Comparison of ENCODE assay signal across 30 cellular contexts in the genomic region with DNA sequence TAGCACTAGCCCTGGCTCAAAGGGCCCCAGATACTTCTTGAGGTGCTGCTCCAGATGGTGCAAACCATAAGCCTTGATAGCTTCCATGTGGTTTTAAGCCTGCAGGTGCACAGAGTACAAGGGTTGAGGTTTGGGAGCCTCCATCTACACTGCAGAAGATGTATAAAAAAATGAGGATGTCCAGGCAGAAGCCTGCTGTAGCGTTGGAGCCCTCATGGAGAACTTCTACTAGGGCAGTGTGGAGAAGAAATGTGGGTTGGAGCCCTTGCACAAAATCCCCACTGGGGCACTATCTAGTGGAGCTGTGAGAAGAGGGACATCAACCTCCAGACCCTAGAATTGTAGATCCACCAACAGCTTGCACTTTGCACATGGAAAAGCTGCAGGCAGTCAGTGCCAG.
"Had no signal": no experiment of that assay in that cellular context is flagged by ENCODE, and none has a peak within 500 bp of the region (broad histone marks: within the 10 kb centered on the region; RNA-seq: fewer than 3 reads in every experiment).

No MANE protein-coding gene starts in this region.

- H3K27me3 Mint-ChIP-seq: progenitor cell of endocrine pancreas had no signal

- H3K9ac ChIP-seq: parathyroid adenoma had no signal

- ATAC-seq: naive thymus-derived CD8-positive, alpha-beta T cell; natural killer cell treated with Interleukin-12 subunit alpha and Interleukin-12 subunit beta and Interleukin-15 and Interleukin-18, amount 100 ng/mL, for 72 hours; psoas muscle; right cardiac atrium; stimulated activated effector memory CD8-positive, alpha-beta T cell treated with anti-CD3 and anti-CD28 coated beads, Interleukin-12 subunit alpha, Interleukin-12 subunit beta, amount 100 ng/mL, for 72 hours; stimulated activated naive B cell treated with anti-CD40 and anti-IgM and Interleukin-4, amounts not matched to agents 10 μg/mL and 1 μg/mL and 100 μg/mL, for 72 hours had no signal

- H3K36me3 Mint-ChIP-seq: stimulated activated effector memory CD8-positive, alpha-beta T cell treated with anti-CD3 and anti-CD28 coated beads, Interleukin-12 subunit alpha, Interleukin-12 subunit beta, amount 100 ng/mL, for 72 hours had no signal

- H3K4me1 Mint-ChIP-seq: naive thymus-derived CD8-positive, alpha-beta T cell; nephron progenitor cell; neural crest cell; stimulated activated effector memory CD8-positive, alpha-beta T cell treated with anti-CD3 and anti-CD28 coated beads, Interleukin-12 subunit alpha, Interleukin-12 subunit beta, amount 100 ng/mL, for 72 hours; stimulated activated naive B cell treated with anti-CD40 and anti-IgM and Interleukin-4, amounts not matched to agents 10 μg/mL and 1 μg/mL and 100 μg/mL, for 72 hours had no signal

- H3K4me3 ChIP-seq: psoas muscle, right lobe of liver, sigmoid colon, stomach, thoracic aorta, thyroid gland, tibial nerve, upper lobe of left lung, vagina had no signal

- H3K4me1 ChIP-seq: parathyroid adenoma, psoas muscle, right lobe of liver, sigmoid colon, stomach, thyroid gland, tibial nerve, upper lobe of left lung, vagina had no signal

- H2AFZ ChIP-seq: parathyroid adenoma had no signal

- DNase-seq: naive thymus-derived CD8-positive, alpha-beta T cell; nephron progenitor cell; nucleus accumbens; posterior cingulate gyrus; psoas muscle; right cardiac atrium; sigmoid colon; small intestine; stimulated activated CD4-positive, alpha-beta T cell treated with anti-CD3 and anti-CD28 coated beads, Interleukin-15, amount 100 ng/mL, for 24 hours; stimulated activated CD4-positive, alpha-beta T cell treated with anti-CD3 and anti-CD28 coated beads, Interleukin-2, amount 100 ng/mL, for 24 hours; stimulated activated CD4-positive, alpha-beta T cell treated with anti-CD3 and anti-CD28 coated beads, Interleukin-2, amount 100 ng/mL, for 48 hours; stimulated activated CD4-positive, alpha-beta T cell treated with anti-CD3 and anti-CD28 coated beads, Interleukin-4, amount 100 ng/mL, for 24 hours; stimulated activated naive B cell treated with anti-CD40 and anti-IgM and Interleukin-4, amounts not matched to agents 10 μg/mL and 1 μg/mL and 100 μg/mL, for 72 hours; stimulated activated naive CD4-positive, alpha-beta T cell treated with Interleukin-2 at 50 U/mL for 16 hours; stomach; thyroid gland; trophoblast cell; upper lobe of left lung had no signal

- H3K79me2 ChIP-seq: parathyroid adenoma had no signal

- H3K27me3 ChIP-seq: neutrophil, right lobe of liver, sigmoid colon, stomach, thyroid gland, tibial nerve, upper lobe of left lung, vagina had no signal

- H3K9me3 ChIP-seq: neutrophil, psoas muscle, right lobe of liver, thyroid gland, vagina had no signal

- H3K36me3 ChIP-seq: neutrophil, right lobe of liver, sigmoid colon, stomach, thoracic aorta, thyroid gland, tibial nerve, upper lobe of left lung, vagina had no signal

- H3K27ac Mint-ChIP-seq: naive thymus-derived CD8-positive, alpha-beta T cell; natural killer cell treated with Interleukin-12 subunit alpha and Interleukin-12 subunit beta and Interleukin-15 and Interleukin-18, amount 100 ng/mL, for 72 hours; nephron progenitor cell; progenitor cell of endocrine pancreas; stimulated activated effector memory CD8-positive, alpha-beta T cell treated with anti-CD3 and anti-CD28 coated beads, Interleukin-12 subunit alpha, Interleukin-12 subunit beta, amount 100 ng/mL, for 72 hours; stimulated activated naive B cell treated with anti-CD40 and anti-IgM and Interleukin-4, amounts not matched to agents 10 μg/mL and 1 μg/mL and 100 μg/mL, for 72 hours; stimulated activated naive CD8-positive, alpha-beta T cell treated with anti-CD3 and anti-CD28 coated beads, Interleukin-15, Interleukin-2, amounts not matched to agents 100 ng/mL and 50 ng/mL, for 24 hours had no signal

- H3K27ac ChIP-seq: neutrophil, parathyroid adenoma, psoas muscle, right lobe of liver, sigmoid colon, stomach, thoracic aorta, thyroid gland, tibial nerve, upper lobe of left lung, vagina had no signal

- H3K4me3 Mint-ChIP-seq: naive thymus-derived CD8-positive, alpha-beta T cell; natural killer cell treated with Interleukin-12 subunit alpha and Interleukin-12 subunit beta and Interleukin-15 and Interleukin-18, amount 100 ng/mL, for 72 hours; nephron progenitor cell; neural crest cell; stimulated activated effector memory CD8-positive, alpha-beta T cell treated with anti-CD3 and anti-CD28 coated beads, Interleukin-12 subunit alpha, Interleukin-12 subunit beta, amount 100 ng/mL, for 72 hours; stimulated activated naive B cell treated with anti-CD40 and anti-IgM and Interleukin-4, amounts not matched to agents 10 μg/mL and 1 μg/mL and 100 μg/mL, for 72 hours; stimulated activated naive CD8-positive, alpha-beta T cell treated with anti-CD3 and anti-CD28 coated beads, Interleukin-15, Interleukin-2, amounts not matched to agents 100 ng/mL and 50 ng/mL, for 24 hours had no signal

- FAIRE-seq: small intestine, urothelium cell line had no signal
